9 cellular contexts compared by ENCODE assay signal in the genomic region with DNA sequence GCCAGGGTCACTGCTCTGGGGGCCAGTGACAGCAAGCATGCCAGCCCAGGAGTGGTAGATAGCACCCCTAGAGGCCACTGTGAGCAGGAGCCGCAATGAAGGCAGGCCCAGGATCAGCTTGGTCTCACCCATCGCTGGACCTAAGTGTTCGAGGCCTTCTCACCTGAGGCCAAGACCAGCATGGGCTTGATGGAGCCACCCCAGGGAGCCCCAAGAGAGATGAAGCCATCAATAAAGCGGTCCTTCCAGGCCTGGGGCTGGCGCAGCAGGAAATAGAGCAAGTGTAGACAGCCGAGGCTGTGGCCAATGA. TPM values are rescaled to one million over a fixed set of nuclear protein-coding genes. Genes with fewer than 3 reads are reported as not detected.
DNase-seq lines count a peak whose midpoint lies in the region; ATAC-seq and TF ChIP-seq lines count a peak whose summit lies in the region.
"Had no signal": no experiment of that assay in that cellular context is flagged by ENCODE, and none has a peak within 500 bp of the region (broad histone marks: within the 10 kb centered on the region; RNA-seq: fewer than 3 reads in every experiment).

No MANE protein-coding gene starts in this region.

- H3K27me3 ChIP-seq in KMS-11 (ENCODE audit: insufficient read depth, low read depth) (no peaks in the 10 kb centered on the region), prostate gland (replicated peaks; ENCODE audit: insufficient read depth) (no peaks in the 10 kb centered on the region)

- no peaks in the 10 kb centered on the region for H3K79me2 ChIP-seq in KMS-11 (ENCODE audit: insufficient read depth, low read depth)

- DNase-seq in DMS 273 (lab: John Stamatoyannopoulos, UW; ENCODE audit: unreplicated experiment) (peak; percentile 68), DMS 273 treated with DMSO at 0.1 percent for 48 hours (lab: John Stamatoyannopoulos, UW) (no peak), fibroblast of peridontal ligament (ENCODE audit: extremely low read depth) (peak; percentile 23), prostate gland (ENCODE audit: low spot score) (no peak), DMS153 (lab: John Stamatoyannopoulos, UW) (no peak)
- peak; percentile 52 to 58 for DNase-seq in activated CD4-positive, alpha-beta T cell treated with anti-CD3 and anti-CD28 coated beads, Interleukin-2, amount 50 U/mL, for 48 hours

- TF ChIP-seq CTCF in KMS-11 (conservative IDR thresholded peaks at IDR 0.05; ENCODE audit: low read depth, low read length) (peak; percentile 76), prostate gland (IDR thresholded peaks at IDR 0.05) (peak in 3 of 4 experiments; percentile 26 to 50 (median 34))

- H3K4me2 ChIP-seq in KMS-11, result no peak overlapping the region

- no peaks in the 10 kb centered on the region for H3K9me3 ChIP-seq in prostate gland

- no peak overlapping the region for H3K9ac ChIP-seq in KMS-11

- intact Hi-C loops in prostate gland (cut with DNase I), result no loop called here

- H3K27ac ChIP-seq in KMS-11 (no peak overlapping the region), prostate gland (no peak overlapping the region)

- no peak for ATAC-seq in GM19328 (IDR thresholded peaks at IDR 0.05; ENCODE audit: unreplicated experiment)

- no peak overlapping the region for H3K4me3 ChIP-seq in KMS-11 (IDR thresholded peaks at IDR 0.05; ENCODE audit: insufficient read depth, low read depth, low read length)
- no peak overlapping the region for H3K4me3 ChIP-seq in prostate gland

- no peak for TF ChIP-seq POLR2A in prostate gland (IDR thresholded peaks at IDR 0.05)

- H4K20me1 ChIP-seq in KMS-11 (ENCODE audit: insufficient read depth), result no peaks in the 10 kb centered on the region

- H3K4me1 ChIP-seq in KMS-11 (ENCODE audit: low read depth, poor library complexity, severe bottlenecking) (peaks cover 6% of the 10 kb centered on the region), prostate gland (replicated peaks) (peaks cover 4% of the 10 kb centered on the region)

- WGBS in prostate gland, result 70% methylated on average over 6 of the region's 6 CpGs

- H3K36me3 ChIP-seq in KMS-11 (ENCODE audit: insufficient read depth) (no peaks in the 10 kb centered on the region), prostate gland (peaks cover 12 to 21% of the 10 kb centered on the region in 2 donors)

- H2AFZ ChIP-seq in KMS-11 (ENCODE audit: low read depth), result no peak overlapping the region

RNA-seq across cellular contexts. Expression of a gene that starts 1.8 kb away (rescaled TPM):
- 10 to 100 TPM in 1 of 2 donors, 1 to 10 TPM in 1; 6.9 to 17.4 TPM for total RNA-seq in prostate gland

RNA-seq across cellular contexts. Expression of a gene that starts 5.5 kb away (rescaled TPM):
- 10 to 100 TPM; 29.9 to 42.5 TPM for total RNA-seq in prostate gland

RNA-seq across cellular contexts. Expression of a gene that starts 10.5 kb away (rescaled TPM):
- total RNA-seq in prostate gland, result under 1 TPM in 1 of 2 donors, not detected in 1; 0.85 TPM

RNA-seq across cellular contexts. Expression of a gene that starts 26.3 kb away (rescaled TPM):
- total RNA-seq in prostate gland, result 10 to 100 TPM; 32.6 to 89.1 TPM

RNA-seq across cellular contexts. Expression of a gene that starts 38.1 kb away (rescaled TPM):
- 10 to 100 TPM in 1 of 2 donors, not detected in 1; 49.9 TPM for total RNA-seq in prostate gland
- total RNA-seq: skeletal muscle tissue had no signal

Comparison
In these comparisons a context has a peak if more than half of its experiments do, and no peak if none do; other contexts are left out.
1. DNase-seq: peak in DMS 273 (single experiment), activated CD4-positive, alpha-beta T cell treated with anti-CD3 and anti-CD28 coated beads, Interleukin-2, amount 50 U/mL, for 48 hours (2 of 2) and fibroblast of peridontal ligament (single experiment); none in DMS 273 treated with DMSO at 0.1 percent for 48 hours (single experiment), prostate gland (single experiment) and DMS153 (single experiment).